Comparison of ENCODE assay signal across 14 cellular contexts in the genomic region with DNA sequence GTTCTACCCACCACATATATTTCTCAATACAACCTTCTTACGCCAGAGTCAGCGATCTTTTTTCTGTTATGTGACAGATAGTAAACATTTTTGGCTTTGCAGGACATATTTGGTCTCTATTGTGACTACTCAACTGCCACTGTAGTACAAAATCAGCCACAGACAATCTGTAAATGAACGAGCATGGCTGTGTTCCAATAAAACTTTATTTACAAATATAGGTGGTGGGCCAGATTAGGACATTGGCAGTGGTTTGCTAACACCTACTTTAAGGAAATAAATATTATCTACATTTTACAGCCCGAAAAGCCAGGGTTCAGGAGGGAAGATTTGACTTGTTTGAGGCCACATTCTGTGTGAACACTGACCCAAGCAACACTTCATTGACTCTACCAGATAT.
"Had no signal": no experiment of that assay in that cellular context is flagged by ENCODE, and none has a peak within 500 bp of the region (broad histone marks: within the 10 kb centered on the region; RNA-seq: fewer than 3 reads in every experiment).

No MANE protein-coding gene starts in this region.

- DNase-seq: activated CD4-positive, alpha-beta memory T cell treated with anti-CD3 and anti-CD28 coated beads, Interleukin-2, amount 10 ng/mL, durations not matched to agents 7 days and 5 days; activated CD4-positive, alpha-beta T cell treated with anti-CD3 and anti-CD28 coated beads, Interleukin-2, amount 10 ng/mL, durations not matched to agents 24 days and 14 days; activated naive CD4-positive, alpha-beta T cell treated with Interleukin-2 at 50 U/mL for 16 hours; activated T-cell treated with anti-CD3 and anti-CD28 coated beads, Interleukin-2, amount 50 U/mL, for 1 hour; caudate nucleus; effector memory CD4-positive, alpha-beta T cell; hippocampal formation; nucleus accumbens; stimulated activated CD4-positive, alpha-beta T cell treated with anti-CD3 and anti-CD28 coated beads, Interleukin-12 subunit alpha, Interleukin-12 subunit beta, amount 100 ng/mL, for 4 hours; stimulated activated CD4-positive, alpha-beta T cell treated with anti-CD3 and anti-CD28 coated beads, Interleukin-4, amount 100 ng/mL, for 4 hours; SW 1271; transverse colon had no signal

- H3K4me3 Mint-ChIP-seq: activated CD4-positive, alpha-beta memory T cell treated with anti-CD3 and anti-CD28 coated beads, Interleukin-2, amount 10 ng/mL, durations not matched to agents 7 days and 5 days; activated CD4-positive, alpha-beta T cell treated with anti-CD3 and anti-CD28 coated beads, Interleukin-2, amount 10 ng/mL, durations not matched to agents 24 days and 14 days; nephron had no signal

- H3K9me3 Mint-ChIP-seq: activated CD4-positive, alpha-beta memory T cell treated with anti-CD3 and anti-CD28 coated beads, Interleukin-2, amount 10 ng/mL, durations not matched to agents 7 days and 5 days; activated CD4-positive, alpha-beta T cell treated with anti-CD3 and anti-CD28 coated beads, Interleukin-2, amount 10 ng/mL, durations not matched to agents 24 days and 14 days; nephron had no signal

- H3K27me3 Mint-ChIP-seq: activated CD4-positive, alpha-beta memory T cell treated with anti-CD3 and anti-CD28 coated beads, Interleukin-2, amount 10 ng/mL, durations not matched to agents 7 days and 5 days; activated CD4-positive, alpha-beta T cell treated with anti-CD3 and anti-CD28 coated beads, Interleukin-2, amount 10 ng/mL, durations not matched to agents 24 days and 14 days had no signal

- H3K27ac Mint-ChIP-seq: activated CD4-positive, alpha-beta memory T cell treated with anti-CD3 and anti-CD28 coated beads, Interleukin-2, amount 10 ng/mL, durations not matched to agents 7 days and 5 days; activated CD4-positive, alpha-beta T cell treated with anti-CD3 and anti-CD28 coated beads, Interleukin-2, amount 10 ng/mL, durations not matched to agents 24 days and 14 days had no signal

- ATAC-seq: activated CD4-positive, CD25-positive, alpha-beta regulatory T cell treated with anti-CD3 and anti-CD28 coated beads, Interleukin-2, amount 50 U/mL, for 24 hours had no signal
